ENCODE assay signal across 8 cellular contexts in genomic region chr1:116666747-116667576, GRCh38. TPM values are rescaled to one million over a fixed set of nuclear protein-coding genes. Genes with fewer than 3 reads are reported as not detected.
DNase-seq lines count a peak whose midpoint lies in the region; ATAC-seq, FAIRE-seq and TF ChIP-seq lines count a peak whose summit lies in the region.

No MANE protein-coding gene starts in this region.

- H3K27ac ChIP-seq in neural cell (ENCODE audit: low read length): peak overlapping the region; percentile 40

- H4K20me1 ChIP-seq in neural cell (ENCODE audit: insufficient read depth): no peaks in the 10 kb centered on the region

- DNase-seq in AG20443 (ENCODE audit: low spot score) (peak; percentile 37), H54 (ENCODE audit: insufficient read length, low spot score) (peak; percentile 20), T-helper 17 cell (peak in 1 of 3 donors; percentile 11)

- H3K4me3 Mint-ChIP-seq in T-helper 17 cell: peak overlapping the region; percentile 83

- H3K27me3 ChIP-seq in neural cell (ENCODE audit: insufficient read depth, low read depth, low read length): no peaks in the 10 kb centered on the region

- no peaks in the 10 kb centered on the region for H3F3A ChIP-seq in neural cell (ENCODE audit: insufficient read depth, low read length, poor library complexity, severe bottlenecking)

- no peak for FAIRE-seq in H54 (lab: Jason Lieb, UNC)

- H3K9me2 ChIP-seq in neural cell (ENCODE audit: insufficient read depth, low read length): no peaks in the 10 kb centered on the region

- H3K27ac Mint-ChIP-seq in T-helper 17 cell: no peak overlapping the region

- H3K4me3 ChIP-seq in neural cell (ENCODE audit: low read length): peak overlapping the region; percentile 92

- TF ChIP-seq POLR2A in H54 (IDR thresholded peaks at IDR 0.05; ENCODE audit: low read depth, low read length): no peak

- peaks cover 2% of the 10 kb centered on the region for H3K36me3 Mint-ChIP-seq in T-helper 17 cell (ENCODE audit: low read depth)

- peak overlapping the region; percentile 47 for H2AFZ ChIP-seq in neural cell (ENCODE audit: low read depth, low read length)

- TF ChIP-seq CTCF in neural cell (IDR thresholded peaks at IDR 0.05; ENCODE audit: poor library complexity, severe bottlenecking): no peak

- peak; percentile 32 for ATAC-seq in T-helper 17 cell
- ATAC-seq in esophagus mucosa: peak; percentile 6
- ATAC-seq in GM19463 (IDR thresholded peaks at IDR 0.05; ENCODE audit: unreplicated experiment): no peak
- no peak for ATAC-seq in GM21367 (IDR thresholded peaks at IDR 0.05; ENCODE audit: unreplicated experiment)
- ATAC-seq in GM18519 (IDR thresholded peaks at IDR 0.05; ENCODE audit: low FRiP score, unreplicated experiment): no peak

- peak overlapping the region; percentile 79 for H3K9ac ChIP-seq in neural cell (ENCODE audit: low read length)

- H3K4me1 Mint-ChIP-seq in T-helper 17 cell: peaks cover 15% of the 10 kb centered on the region

- H3K27me3 Mint-ChIP-seq in T-helper 17 cell: peaks cover 33% of the 10 kb centered on the region

- H3K9me3 ChIP-seq in T-helper 17 cell (ENCODE audit: control insufficient read depth, low read length, poor library complexity, severe bottlenecking) (no peaks in the 10 kb centered on the region), neural cell (ENCODE audit: low read length) (no peaks in the 10 kb centered on the region)

- peak overlapping the region; percentile 97 for H3K4me2 ChIP-seq in neural cell (ENCODE audit: low read length)

- TF ChIP-seq RAD21 in neural cell (conservative IDR thresholded peaks at IDR 0.05): peak; percentile 9

- H3K79me2 ChIP-seq in neural cell (replicated peaks; ENCODE audit: insufficient read depth, low read length): peaks cover 47% of the 10 kb centered on the region

- H3K36me3 ChIP-seq in neural cell (ENCODE audit: insufficient read depth, low read length): no peaks in the 10 kb centered on the region

- no peak for TF ChIP-seq EP300 in neural cell (conservative IDR thresholded peaks at IDR 0.05; ENCODE audit: poor library complexity, severe bottlenecking)

TF ChIP-seq in neural cell, 6 proteins besides CTCF, POLR2A, EP300 and RAD21:
- TF ChIP-seq POLR2AphosphoS5 (IDR thresholded peaks at IDR 0.05): no peak
- no peak for TF ChIP-seq TAF1 (IDR thresholded peaks at IDR 0.05; ENCODE audit: low read depth)
- no peak for TF ChIP-seq SMC3 (conservative IDR thresholded peaks at IDR 0.05; ENCODE audit: poor library complexity)
- no peak for TF ChIP-seq EZH2 (IDR thresholded peaks at IDR 0.05; ENCODE audit: borderline replicate concordance, insufficient read depth, low read length, poor library complexity, severe bottlenecking)
- TF ChIP-seq MXI1 (conservative IDR thresholded peaks at IDR 0.05; ENCODE audit: poor library complexity, severe bottlenecking): peak; percentile 28
- TF ChIP-seq, protein P1, sequence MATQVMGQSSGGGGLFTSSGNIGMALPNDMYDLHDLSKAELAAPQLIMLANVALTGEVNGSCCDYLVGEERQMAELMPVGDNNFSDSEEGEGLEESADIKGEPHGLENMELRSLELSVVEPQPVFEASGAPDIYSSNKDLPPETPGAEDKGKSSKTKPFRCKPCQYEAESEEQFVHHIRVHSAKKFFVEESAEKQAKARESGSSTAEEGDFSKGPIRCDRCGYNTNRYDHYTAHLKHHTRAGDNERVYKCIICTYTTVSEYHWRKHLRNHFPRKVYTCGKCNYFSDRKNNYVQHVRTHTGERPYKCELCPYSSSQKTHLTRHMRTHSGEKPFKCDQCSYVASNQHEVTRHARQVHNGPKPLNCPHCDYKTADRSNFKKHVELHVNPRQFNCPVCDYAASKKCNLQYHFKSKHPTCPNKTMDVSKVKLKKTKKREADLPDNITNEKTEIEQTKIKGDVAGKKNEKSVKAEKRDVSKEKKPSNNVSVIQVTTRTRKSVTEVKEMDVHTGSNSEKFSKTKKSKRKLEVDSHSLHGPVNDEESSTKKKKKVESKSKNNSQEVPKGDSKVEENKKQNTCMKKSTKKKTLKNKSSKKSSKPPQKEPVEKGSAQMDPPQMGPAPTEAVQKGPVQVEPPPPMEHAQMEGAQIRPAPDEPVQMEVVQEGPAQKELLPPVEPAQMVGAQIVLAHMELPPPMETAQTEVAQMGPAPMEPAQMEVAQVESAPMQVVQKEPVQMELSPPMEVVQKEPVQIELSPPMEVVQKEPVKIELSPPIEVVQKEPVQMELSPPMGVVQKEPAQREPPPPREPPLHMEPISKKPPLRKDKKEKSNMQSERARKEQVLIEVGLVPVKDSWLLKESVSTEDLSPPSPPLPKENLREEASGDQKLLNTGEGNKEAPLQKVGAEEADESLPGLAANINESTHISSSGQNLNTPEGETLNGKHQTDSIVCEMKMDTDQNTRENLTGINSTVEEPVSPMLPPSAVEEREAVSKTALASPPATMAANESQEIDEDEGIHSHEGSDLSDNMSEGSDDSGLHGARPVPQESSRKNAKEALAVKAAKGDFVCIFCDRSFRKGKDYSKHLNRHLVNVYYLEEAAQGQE (IDR thresholded peaks at IDR 0.05; ENCODE audit: borderline replicate concordance): peak; percentile 17

RNA-seq across cellular contexts. Expression of gene IGSF3, which starts 0.6 kb away (rescaled TPM):
- total RNA-seq in T-helper 17 cell (under 1 TPM; 0.02 to 0.16 TPM), esophagus mucosa (55.4 TPM)
- 81.1 and 81.4 TPM in 2 replicates for polyA plus RNA-seq in neural cell
- 176 and 205 TPM in 2 replicates for polyA minus RNA-seq in neural cell

Comparison
In these comparisons a context has a peak if more than half of its experiments do, and no peak if none do; other contexts are left out.
1. ATAC-seq: peak in T-helper 17 cell (single experiment) and esophagus mucosa (single experiment); none in GM19463 (single experiment), GM21367 (single experiment) and GM18519 (single experiment).
2. RNA of gene IGSF3, which starts 0.6 kb away (total RNA-seq): 55.4 TPM in esophagus mucosa (single experiment); 0.02 to 0.16 TPM in T-helper 17 cell; every median in the first group is over 10 times any median in the second.